Comparison of ENCODE assay signal across 8 cellular contexts in genomic region chr17:28812136-28812979, GRCh38. TPM values are rescaled to one million over a fixed set of nuclear protein-coding genes. Genes with fewer than 3 reads are reported as not detected.
A peak's percentile ranks its signal among the peaks of the same experiment; 100 is the strongest.
DNase-seq lines count a peak whose midpoint lies in the region; ATAC-seq, FAIRE-seq and TF ChIP-seq lines count a peak whose summit lies in the region.

No MANE protein-coding gene starts in this region.

- TF ChIP-seq CTCF in endothelial cell (IDR thresholded peaks at IDR 0.05; ENCODE audit: unreplicated experiment) (no peak), mesothelial cell of epicardium (IDR thresholded peaks at IDR 0.05; ENCODE audit: unreplicated experiment) (no peak)

- peak; percentile 64 for FAIRE-seq in HTR-8/SVneo (lab: Jason Lieb, UNC)

- H3K36me3 Mint-ChIP-seq in endothelial cell (ENCODE audit: low read depth, unreplicated experiment), result peaks cover 3% of the 10 kb centered on the region
- H3K36me3 Mint-ChIP-seq in mesothelial cell of epicardium, result no peaks in the 10 kb centered on the region

- H3K27ac Mint-ChIP-seq in endothelial cell (ENCODE audit: unreplicated experiment) (peak overlapping the region; percentile 96), mesothelial cell of epicardium (peak overlapping the region; percentile 98)

- ATAC-seq in GM21381 (IDR thresholded peaks at IDR 0.05; ENCODE audit: unreplicated experiment), result peak; percentile 98

- H3K9me3 Mint-ChIP-seq in endothelial cell (ENCODE audit: unreplicated experiment) (no peaks in the 10 kb centered on the region), mesothelial cell of epicardium (no peaks in the 10 kb centered on the region)

- DNase-seq in COR-L47 (lab: John Stamatoyannopoulos, UW), result peak; percentile 97
- peak; percentile 99 for DNase-seq in HTR-8/SVneo (ENCODE audit: insufficient read length, low spot score)
- peak; percentile 95 for DNase-seq in NOMO-1 treated with DMSO at 0.1 percent for 48 hours (lab: John Stamatoyannopoulos, UW; ENCODE audit: unreplicated experiment)
- DNase-seq in activated CD8-positive, alpha-beta memory T cell treated with anti-CD3 and anti-CD28 coated beads, Interleukin-2, amount 50 U/mL, for 24 hours (ENCODE audit: extremely low read depth), result peak; percentile 90
- peak; percentile 97 for DNase-seq in endothelial cell (ENCODE audit: low spot score)
- DNase-seq in mesothelial cell of epicardium (ENCODE audit: low spot score in 2 of 2, unreplicated experiment in 2 of 2), result peak; percentile 97 to 98
- peak; percentile 88 to 90 for DNase-seq in stimulated activated CD8-positive, alpha-beta memory T cell treated with anti-CD3 and anti-CD28 coated beads, Interleukin-15, amount 100 ng/mL, for 4 hours (ENCODE audit: low read depth in 2 of 2)

- H3K4me3 Mint-ChIP-seq in endothelial cell (ENCODE audit: unreplicated experiment) (peak overlapping the region; percentile 92), mesothelial cell of epicardium (peak overlapping the region; percentile 83)

- H3K4me1 Mint-ChIP-seq in endothelial cell (ENCODE audit: unreplicated experiment) (peaks cover 33% of the 10 kb centered on the region), mesothelial cell of epicardium (peaks cover 37% of the 10 kb centered on the region)

- H3K27me3 Mint-ChIP-seq in endothelial cell (ENCODE audit: unreplicated experiment) (peaks cover 7% of the 10 kb centered on the region), mesothelial cell of epicardium (ENCODE audit: low read depth) (no peaks in the 10 kb centered on the region)

RNA-seq across cellular contexts. Expression of gene FAM222B, which starts 30.2 kb away (rescaled TPM):
- total RNA-seq in endothelial cell (ENCODE audit: unreplicated experiment) (69.9 TPM), mesothelial cell of epicardium (36.3 to 37.9 TPM (median 37.7 TPM) in 3 replicates)

RNA-seq across cellular contexts. Expression of gene ERAL1, which starts 42.5 kb away (rescaled TPM):
- total RNA-seq in endothelial cell (ENCODE audit: unreplicated experiment), result 61.1 TPM
- total RNA-seq in mesothelial cell of epicardium, result 37.4 to 43.4 TPM (median 38.4 TPM) in 3 replicates

Comparison
In these comparisons a context has a peak if more than half of its experiments do, and no peak if none do; other contexts are left out.
1. Peak in every context shown above with its lines: DNase-seq and ATAC-seq.